Comparison of ENCODE assay signal across 8 cellular contexts in genomic region chr21:45982256-45982757, GRCh38.
DNase-seq lines count a peak whose midpoint lies in the region; ATAC-seq lines count a peak whose summit lies in the region.
"Had no signal": no experiment of that assay in that cellular context is flagged by ENCODE, and none has a peak within 500 bp of the region (broad histone marks: within the 10 kb centered on the region; RNA-seq: fewer than 3 reads in every experiment).

No MANE protein-coding gene starts in this region.

- H3K36me3 ChIP-seq in HUES48 (ENCODE audit: control insufficient read depth, insufficient read depth, low read length), result peaks cover 34% of the 10 kb centered on the region

- H3K4me1 Mint-ChIP-seq in stimulated activated naive CD8-positive, alpha-beta T cell treated with anti-CD3 and anti-CD28 coated beads, Interleukin-15, amount 100 ng/mL, for 72 hours, result peaks cover 30% of the 10 kb centered on the region

- peaks cover 36% of the 10 kb centered on the region for H3K27me3 Mint-ChIP-seq in stimulated activated naive CD8-positive, alpha-beta T cell treated with anti-CD3 and anti-CD28 coated beads, Interleukin-15, amount 100 ng/mL, for 72 hours

- no peak for ATAC-seq in stimulated activated naive CD8-positive, alpha-beta T cell treated with anti-CD3 and anti-CD28 coated beads, Interleukin-15, amount 100 ng/mL, for 72 hours
- ATAC-seq in HG03565 (IDR thresholded peaks at IDR 0.05; ENCODE audit: unreplicated experiment), result no peak

- peak; percentile 61 for DNase-seq in astrocyte of the hippocampus (ENCODE audit: low read depth, low spot score)
- peak; percentile 65 for DNase-seq in islet precursor cell
- no peak for DNase-seq in stimulated activated naive CD8-positive, alpha-beta T cell treated with anti-CD3 and anti-CD28 coated beads, Interleukin-15, amount 100 ng/mL, for 72 hours
- DNase-seq in AG20443 (ENCODE audit: low spot score), result no peak
- DNase-seq in SHP77 treated with DMSO at 0.1 percent for 48 hours (lab: John Stamatoyannopoulos, UW), result no peak

- H3K27ac Mint-ChIP-seq in stimulated activated naive CD8-positive, alpha-beta T cell treated with anti-CD3 and anti-CD28 coated beads, Interleukin-15, amount 100 ng/mL, for 72 hours, result no peak overlapping the region

- peak overlapping the region; percentile 83 for H3K4me3 ChIP-seq in HUES48 (ENCODE audit: low read depth, low read length)

- peak overlapping the region; percentile 21; the same call in 1 of the 2 replicates for H3K9ac ChIP-seq in HUES48 (ENCODE audit: low read depth, low read length)

- H3K27ac ChIP-seq in HUES48 (ENCODE audit: low read depth, low read length), result no peak overlapping the region
- H3K27ac ChIP-seq: HL-60 had no signal

- peak overlapping the region; percentile 62 to 66 for H3K4me3 Mint-ChIP-seq in stimulated activated naive CD8-positive, alpha-beta T cell treated with anti-CD3 and anti-CD28 coated beads, Interleukin-15, amount 100 ng/mL, for 72 hours

- no peaks in the 10 kb centered on the region for H3K9me3 ChIP-seq in HUES48 (ENCODE audit: control insufficient read depth, insufficient read depth, low read length)

- H3K9me3 Mint-ChIP-seq in stimulated activated naive CD8-positive, alpha-beta T cell treated with anti-CD3 and anti-CD28 coated beads, Interleukin-15, amount 100 ng/mL, for 72 hours, result no peaks in the 10 kb centered on the region

- H3K27me3 ChIP-seq in HUES48 (ENCODE audit: control insufficient read depth, insufficient read depth, low read length), result peaks cover 10% of the 10 kb centered on the region

- H3K4me1 ChIP-seq in HUES48 (ENCODE audit: control insufficient read depth, insufficient read depth, low read length), result peaks cover 6% of the 10 kb centered on the region; the same call in 1 of the 2 replicates

Comparison
In these comparisons a context has a peak if more than half of its experiments do, and no peak if none do; other contexts are left out.
1. DNase-seq: peak in astrocyte of the hippocampus (single experiment) and islet precursor cell (single experiment); none in stimulated activated naive CD8-positive, alpha-beta T cell treated with anti-CD3 and anti-CD28 coated beads, Interleukin-15, amount 100 ng/mL, for 72 hours (0 of 2), AG20443 (single experiment) and SHP77 treated with DMSO at 0.1 percent for 48 hours (single experiment).